In the genomic region with DNA sequence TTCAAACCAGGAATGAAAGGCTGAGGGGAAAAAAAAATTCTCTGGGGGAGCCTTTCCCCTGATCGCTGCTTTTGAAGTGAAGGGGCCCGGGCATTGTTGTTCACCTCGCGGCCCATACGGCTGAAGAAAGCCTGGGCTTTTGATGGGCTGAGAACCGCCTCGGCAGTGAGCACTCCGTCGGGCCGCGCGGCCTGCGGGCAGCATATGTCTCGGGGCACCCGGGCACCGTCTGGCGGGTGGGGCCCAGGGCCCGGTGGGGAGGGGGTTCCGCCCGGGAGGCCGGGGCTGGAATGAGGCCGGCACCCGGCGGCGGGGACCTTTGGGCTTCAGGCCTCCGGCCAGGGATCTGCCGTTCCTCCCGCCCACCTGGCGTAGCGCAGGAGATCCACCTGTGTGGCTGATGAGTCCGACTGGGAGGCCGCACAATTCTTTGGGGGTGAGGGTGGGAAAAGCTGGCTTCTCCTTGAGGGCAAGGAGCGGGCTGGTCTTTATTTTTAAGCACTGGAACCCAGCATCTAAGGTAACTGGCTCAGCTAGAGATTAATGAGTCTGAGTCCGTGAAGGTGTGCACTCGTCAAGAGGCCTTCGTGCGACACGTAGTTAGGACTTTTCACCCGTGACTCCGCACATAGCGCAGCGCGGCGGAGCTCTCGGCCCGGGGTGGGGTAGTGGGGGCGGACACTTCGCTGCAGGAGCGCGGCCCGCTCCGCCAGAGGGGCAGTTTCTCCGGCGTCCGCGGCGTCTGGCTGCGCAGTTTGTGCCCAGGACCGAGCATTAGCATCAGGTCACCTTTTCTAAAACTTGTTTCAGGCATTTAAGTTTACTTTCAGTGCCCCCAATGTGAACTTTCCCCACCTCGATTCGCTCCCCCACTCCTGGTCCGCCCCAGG, we compare ENCODE assay signal across 11 cellular contexts. TPM values are rescaled to one million over a fixed set of nuclear protein-coding genes. Genes with fewer than 3 reads are reported as not detected.
A peak's percentile ranks its signal among the peaks of the same experiment; 100 is the strongest.
DNase-seq lines count a peak whose midpoint lies in the region; ATAC-seq, FAIRE-seq and TF ChIP-seq lines count a peak whose summit lies in the region.
"Had no signal": no experiment of that assay in that cellular context is flagged by ENCODE, and none has a peak within 500 bp of the region (broad histone marks: within the 10 kb centered on the region; RNA-seq: fewer than 3 reads in every experiment).

No MANE protein-coding gene starts in this region.

- H3K27me3 Mint-ChIP-seq in glutamatergic neuron (ENCODE audit: unreplicated experiment): peaks cover 27% of the 10 kb centered on the region
- peaks cover 55% of the 10 kb centered on the region for H3K27me3 Mint-ChIP-seq in activated CD4-positive, alpha-beta T cell treated with anti-CD3 and anti-CD28 coated beads, Interleukin-2, amount 10 ng/mL, durations not matched to agents 7 days and 5 days

- H3K9me2 ChIP-seq in Karpas-422 (replicated peaks; ENCODE audit: insufficient read depth, low read length): no peaks in the 10 kb centered on the region

- H3K79me2 ChIP-seq in Karpas-422 (ENCODE audit: low read length): no peaks in the 10 kb centered on the region

- H3K4me1 Mint-ChIP-seq in glutamatergic neuron (ENCODE audit: low read depth, unreplicated experiment): peaks cover 8% of the 10 kb centered on the region
- no peaks in the 10 kb centered on the region for H3K4me1 Mint-ChIP-seq in activated CD4-positive, alpha-beta T cell treated with anti-CD3 and anti-CD28 coated beads, Interleukin-2, amount 10 ng/mL, durations not matched to agents 7 days and 5 days
- H3K4me1 Mint-ChIP-seq: activated naive CD8-positive, alpha-beta T cell treated with anti-CD3 and anti-CD28 coated beads, Interleukin-2, amount 50 U/mL, for 24 hours had no signal

- intact Hi-C loops in pancreas (cut with DNase I) (no loop called here), left ventricle myocardium superior (cut with micrococcal nuclease) (no loop called here)

- H3K36me3 Mint-ChIP-seq in glutamatergic neuron (ENCODE audit: unreplicated experiment): peaks cover 9% of the 10 kb centered on the region
- H3K36me3 Mint-ChIP-seq in activated CD4-positive, alpha-beta T cell treated with anti-CD3 and anti-CD28 coated beads, Interleukin-2, amount 10 ng/mL, durations not matched to agents 7 days and 5 days (ENCODE audit: low read depth): peaks cover 2% of the 10 kb centered on the region

- no peaks in the 10 kb centered on the region for H3K36me3 ChIP-seq in pancreas
- no peaks in the 10 kb centered on the region for H3K36me3 ChIP-seq in Karpas-422 (ENCODE audit: insufficient read depth, low read length)

- H3K4me1 ChIP-seq in pancreas (peaks cover 0 to 8% (median 0%) of the 10 kb centered on the region in 3 donors), Karpas-422 (ENCODE audit: low read length) (peaks cover 10% of the 10 kb centered on the region)

- H3K9me3 Mint-ChIP-seq in glutamatergic neuron (ENCODE audit: unreplicated experiment): peaks cover 10% of the 10 kb centered on the region
- H3K9me3 Mint-ChIP-seq in activated CD4-positive, alpha-beta T cell treated with anti-CD3 and anti-CD28 coated beads, Interleukin-2, amount 10 ng/mL, durations not matched to agents 7 days and 5 days: peaks cover 2% of the 10 kb centered on the region

- peak overlapping the region; percentile 64 for H3K4me3 Mint-ChIP-seq in glutamatergic neuron (ENCODE audit: unreplicated experiment)
- no peak overlapping the region for H3K4me3 Mint-ChIP-seq in activated CD4-positive, alpha-beta T cell treated with anti-CD3 and anti-CD28 coated beads, Interleukin-2, amount 10 ng/mL, durations not matched to agents 7 days and 5 days
- H3K4me3 Mint-ChIP-seq: activated naive CD8-positive, alpha-beta T cell treated with anti-CD3 and anti-CD28 coated beads, Interleukin-2, amount 50 U/mL, for 24 hours had no signal

- FAIRE-seq in pancreas (lab: Jason Lieb, UNC): no peak

- H3K27ac ChIP-seq in pancreas (no peak overlapping the region), Karpas-422 (ENCODE audit: low read length) (no peak overlapping the region)

- WGBS in pancreas, 2 donors: 11 to 13% methylated on average over 61 to 62 of the region's 62 CpGs

- POLR2A ChIA-PET in activated CD4-positive, alpha-beta T cell treated with anti-CD3 and anti-CD28 coated beads, Interleukin-2, amount 10 ng/mL, durations not matched to agents 7 days and 5 days (lab: Charles Lee): no interaction called here

- H3K9me3 ChIP-seq in pancreas (peaks cover 0 to 3% (median 0%) of the 10 kb centered on the region in 4 donors), Karpas-422 (ENCODE audit: low read length) (no peaks in the 10 kb centered on the region)

- ATAC-seq in pancreas: peak in 3 of 4 donors; percentile 37 to 56 (median 40)
- ATAC-seq in left ventricle myocardium superior: no peak
- no peak for ATAC-seq in GM21723 (IDR thresholded peaks at IDR 0.05; ENCODE audit: unreplicated experiment)
- ATAC-seq: activated naive CD8-positive, alpha-beta T cell treated with anti-CD3 and anti-CD28 coated beads, Interleukin-2, amount 50 U/mL, for 24 hours had no signal

- CTCF ChIA-PET in activated CD4-positive, alpha-beta T cell treated with anti-CD3 and anti-CD28 coated beads, Interleukin-2, amount 10 ng/mL, durations not matched to agents 7 days and 5 days (lab: Charles Lee): no interaction called here

- H2AFZ ChIP-seq in Karpas-422 (ENCODE audit: low read length): no peak overlapping the region

- H3K27ac Mint-ChIP-seq in glutamatergic neuron (ENCODE audit: unreplicated experiment): no peak overlapping the region
- no peak overlapping the region for H3K27ac Mint-ChIP-seq in activated CD4-positive, alpha-beta T cell treated with anti-CD3 and anti-CD28 coated beads, Interleukin-2, amount 10 ng/mL, durations not matched to agents 7 days and 5 days
- H3K27ac Mint-ChIP-seq: activated naive CD8-positive, alpha-beta T cell treated with anti-CD3 and anti-CD28 coated beads, Interleukin-2, amount 50 U/mL, for 24 hours had no signal

- H3K4me2 ChIP-seq in Karpas-422 (ENCODE audit: low read depth, low read length, poor library complexity, severe bottlenecking): no peak overlapping the region

- H3K4me3 ChIP-seq in pancreas (peak overlapping the region in 2 of 4 donors; percentile 7 to 39), Karpas-422 (ENCODE audit: low read length) (no peak overlapping the region)

- no peak for TF ChIP-seq CTCF in glutamatergic neuron (IDR thresholded peaks at IDR 0.05; ENCODE audit: partially characterized antibody, unreplicated experiment)
- no peak for TF ChIP-seq CTCF in pancreas (IDR thresholded peaks at IDR 0.05)

- H3K9ac ChIP-seq in Karpas-422 (ENCODE audit: low read length): no peak overlapping the region

- DNase-seq in ELF-1 (ENCODE audit: low read depth, low spot score) (peak; percentile 39), NCI-H1417 treated with DMSO at 0.1 percent for 48 hours (lab: John Stamatoyannopoulos, UW) (peak; percentile 34), glutamatergic neuron (peak; percentile 34), pancreas (peak in 4 of 6 donors; percentile 16 to 75 (median 42)), Karpas-422 (no peak), left ventricle myocardium superior (no peak)
- no peak for DNase-seq in activated CD4-positive, alpha-beta T cell treated with anti-CD3 and anti-CD28 coated beads, Interleukin-2, amount 10 ng/mL, durations not matched to agents 7 days and 5 days
- DNase-seq: activated naive CD8-positive, alpha-beta T cell treated with anti-CD3 and anti-CD28 coated beads, Interleukin-2, amount 50 U/mL, for 24 hours; T-helper 1 cell had no signal

- no peaks in the 10 kb centered on the region for H4K20me1 ChIP-seq in Karpas-422 (ENCODE audit: insufficient read depth, low read depth, low read length)

- H3K27me3 ChIP-seq in pancreas (peaks cover 8 to 34% (median 20%) of the 10 kb centered on the region in 4 donors), Karpas-422 (ENCODE audit: low read length) (no peaks in the 10 kb centered on the region)

RNA-seq across cellular contexts. Expression of gene FOXA1, which starts 10.6 kb away (rescaled TPM):
- total RNA-seq in glutamatergic neuron (ENCODE audit: unreplicated experiment): not detected
- 1 to 10 TPM in 1 of 6 donors, under 1 TPM in 5; 0.34 to 1.4 (median 0.53) TPM for total RNA-seq in pancreas
- under 1 TPM; 0.12 to 0.15 TPM for polyA plus RNA-seq in pancreas
- not detected for total RNA-seq in activated CD4-positive, alpha-beta T cell treated with anti-CD3 and anti-CD28 coated beads, Interleukin-2, amount 10 ng/mL, durations not matched to agents 7 days and 5 days
- not detected in 2 replicates for total RNA-seq in Karpas-422 (2014; rRNA removed; shearing (Covaris generic); ENCODE audit: low replicate concordance)
- total RNA-seq in left ventricle myocardium superior: not detected

RNA-seq across cellular contexts. Expression of gene TTC6, which starts 11.0 kb away (rescaled TPM):
- 0.44 TPM for total RNA-seq in glutamatergic neuron (ENCODE audit: unreplicated experiment)
- total RNA-seq in pancreas: under 1 TPM in 4 of 6 donors, not detected in 2; 0.04 to 0.43 (median 0.22) TPM
- under 1 TPM in 1 of 2 donors, not detected in 1; under 0.01 TPM for polyA plus RNA-seq in pancreas
- not detected for total RNA-seq in activated CD4-positive, alpha-beta T cell treated with anti-CD3 and anti-CD28 coated beads, Interleukin-2, amount 10 ng/mL, durations not matched to agents 7 days and 5 days
- not detected in 2 replicates for total RNA-seq in Karpas-422 (2014; rRNA removed; shearing (Covaris generic); ENCODE audit: low replicate concordance)
- total RNA-seq in left ventricle myocardium superior: not detected
- total RNA-seq: epithelial cell of proximal tubule had no signal

Comparison
In these comparisons a context has a peak if more than half of its experiments do, and no peak if none do; other contexts are left out.
1. DNase-seq: peak in ELF-1 (single experiment), NCI-H1417 treated with DMSO at 0.1 percent for 48 hours (single experiment), glutamatergic neuron (single experiment) and pancreas (4 of 6); none in activated CD4-positive, alpha-beta T cell treated with anti-CD3 and anti-CD28 coated beads, Interleukin-2, amount 10 ng/mL, durations not matched to agents 7 days and 5 days (single experiment), Karpas-422 (single experiment) and left ventricle myocardium superior (single experiment).
2. ATAC-seq: peak in pancreas (3 of 4); none in left ventricle myocardium superior (single experiment) and GM21723 (single experiment).